30 cellular contexts compared by ENCODE assay signal in genomic region chr19:50181121-50181520, GRCh38. TPM values are rescaled to one million over a fixed set of nuclear protein-coding genes. Genes with fewer than 3 reads are reported as not detected.
DNase-seq lines count a peak whose midpoint lies in the region; ATAC-seq and FAIRE-seq lines count a peak whose summit lies in the region.
"Had no signal": no experiment of that assay in that cellular context is flagged by ENCODE, and none has a peak within 500 bp of the region (broad histone marks: within the 10 kb centered on the region; RNA-seq: fewer than 3 reads in every experiment).

No MANE protein-coding gene starts in this region.

- no peaks in the 10 kb centered on the region for H3K36me3 ChIP-seq in GM23248 (ENCODE audit: low read depth)
- H3K36me3 ChIP-seq: BLaER1 had no signal

- no peaks in the 10 kb centered on the region for H3K9me3 ChIP-seq in GM23248 (ENCODE audit: low read depth)

- H3K4me2 ChIP-seq in GM23248 (ENCODE audit: unreplicated experiment), result no peak overlapping the region
- H3K4me2 ChIP-seq: BLaER1 had no signal

- no peak overlapping the region for H2AFZ ChIP-seq in GM23248

- FAIRE-seq in islet of Langerhans (lab: Jason Lieb, UNC), result peak; percentile 98

- H4K20me1 ChIP-seq in GM23248 (ENCODE audit: insufficient read depth), result no peaks in the 10 kb centered on the region
- H4K20me1 ChIP-seq: BLaER1 had no signal

- in situ Hi-C loops in GM23248 (cut with MboI), result no loop called here

- DNase-seq in NCI-H1417 (lab: John Stamatoyannopoulos, UW), result peak in 2 of 3 experiments; percentile 5 to 37
- DNase-seq in NCI-H1417 treated with DMSO at 0.1 percent for 48 hours (lab: John Stamatoyannopoulos, UW), result no peak
- peak; percentile 33 for DNase-seq in NCI-H69 (lab: John Stamatoyannopoulos, UW)
- DNase-seq in 8988T, result no peak
- no peak for DNase-seq in GM23248
- DNase-seq: CD4-positive, CD25-positive, alpha-beta regulatory T cell; DMS53; Kasumi-1; NCI-H1694 treated with DMSO at 0.1 percent for 48 hours; NCI-H2081 treated with DMSO at 0.1 percent for 48 hours; NCI-H2171; NCI-H226; NCI-H510A; NCI-H748 treated with DMSO at 0.1 percent for 48 hours; NK-92 treated with Interleukin-12 subunit alpha and Interleukin-12 subunit beta, amount 100 ng/mL, for 24 hours; SHP77; T-cell had no signal

- H3K9me2 ChIP-seq in GM23248 (ENCODE audit: insufficient read depth), result no peaks in the 10 kb centered on the region

- H3K27ac ChIP-seq in GM23248, result no peak overlapping the region
- H3K27ac ChIP-seq: BLaER1, RWPE1 had no signal

- H3K27me3 ChIP-seq in GM23248 (replicated peaks; ENCODE audit: insufficient read depth), result no peaks in the 10 kb centered on the region
- H3K27me3 ChIP-seq: BLaER1 had no signal

- 26 to 35% methylated on average over 5 of the region's 5 CpGs for WGBS in GM23248 (ENCODE audit: low coverage in 1 of 2, low lambda C conversion rate in 2 of 2, missing lambda C conversion rate in 2 of 2), 2 experiments

- no peaks in the 10 kb centered on the region for H3K79me2 ChIP-seq in GM23248 (ENCODE audit: insufficient read depth)

- H3K4me3 ChIP-seq in GM23248, result no peak overlapping the region
- H3K4me3 ChIP-seq: BLaER1 had no signal

- no peaks in the 10 kb centered on the region for H3K4me1 ChIP-seq in GM23248 (ENCODE audit: insufficient read depth)

- no peak for ATAC-seq in GM18520 (IDR thresholded peaks at IDR 0.05; ENCODE audit: unreplicated experiment)
- ATAC-seq: HCT116, Panc1, T-cell had no signal

- H3K9ac ChIP-seq in GM23248, result no peak overlapping the region
- H3K9ac ChIP-seq: BLaER1 had no signal

- no peaks in the 10 kb centered on the region for H3F3A ChIP-seq in GM23248 (ENCODE audit: insufficient read depth)

RNA-seq across cellular contexts. Expression of gene IZUMO2, which starts 18.0 kb away (rescaled TPM):
- not detected in 2 replicates for total RNA-seq in GM23248 (2014; rRNA removed; shearing (Covaris generic))
- polyA plus RNA-seq in GM23248 (2016; fragmentation: Nextera tagmentation; extraction: Ambion mirVana), result not detected in 2 replicates
- total RNA-seq: A172; CD4-positive, CD25-positive, alpha-beta regulatory T cell; Daoy; G401; H4; M059J; SK-MEL-5; T-cell had no signal
- polyA plus RNA-seq: AG04450; CD4-positive, CD25-positive, alpha-beta regulatory T cell had no signal

RNA-seq across cellular contexts. Expression of gene MYH14, which starts 22.3 kb away (rescaled TPM):
- total RNA-seq in GM23248 (2014; rRNA removed; shearing (Covaris generic)), result not detected in 2 replicates
- not detected in 2 replicates for polyA plus RNA-seq in GM23248 (2016; fragmentation: Nextera tagmentation; extraction: Ambion mirVana)
- total RNA-seq: CD4-positive, CD25-positive, alpha-beta regulatory T cell; M059J had no signal
- polyA plus RNA-seq: AG04450; CD4-positive, CD25-positive, alpha-beta regulatory T cell had no signal

Comparison
In these comparisons a context has a peak if more than half of its experiments do, and no peak if none do; other contexts are left out.
1. DNase-seq: peak in NCI-H1417 (2 of 3) and NCI-H69 (single experiment); none in NCI-H1417 treated with DMSO at 0.1 percent for 48 hours (single experiment), 8988T (single experiment) and GM23248 (single experiment).